Comparison of ENCODE assay signal across 8 cellular contexts in genomic region chr10:78029294-78030226, GRCh38. TPM values are rescaled to one million over a fixed set of nuclear protein-coding genes. Genes with fewer than 3 reads are reported as not detected.
DNase-seq lines count a peak whose midpoint lies in the region; ATAC-seq and TF ChIP-seq lines count a peak whose summit lies in the region.

TSS of gene POLR3A (minus strand) at chr10:78029515. CDS start at chr10:78029407, 108 bp downstream.

- peak; percentile 50 for ATAC-seq in GM19372 (IDR thresholded peaks at IDR 0.05; ENCODE audit: low read depth, unreplicated experiment)
- ATAC-seq in HG03558 (IDR thresholded peaks at IDR 0.05; ENCODE audit: extremely low read depth, unreplicated experiment), result peak; percentile 33

- peaks cover 6 to 20% of the 10 kb centered on the region in 2 donors for H3K36me3 ChIP-seq in duodenal mucosa (ENCODE audit: control insufficient read depth in 1 of 2, insufficient read depth in 2 of 2, low read length in 2 of 2)

- H3K9ac ChIP-seq in duodenal mucosa (ENCODE audit: low read depth in 1 of 2, low read length in 2 of 2), result peak within 1 kb of the TSS; percentile 84 to 96

- DNase-seq in CD1c-positive myeloid dendritic cell (ENCODE audit: extremely low spot score), result peak; percentile 96
- peak; percentile 80 for DNase-seq in NCI-H748 treated with DMSO at 0.1 percent for 48 hours (lab: John Stamatoyannopoulos, UW)
- DNase-seq in activated CD4-positive, alpha-beta T cell treated with anti-CD3 and anti-CD28 coated beads, Interleukin-2, amount 50 U/mL, for 48 hours, result peak; percentile 90 to 93
- DNase-seq in lower leg skin (ENCODE audit: low spot score in 2 of 2), result peak; percentile 94 to 99
- DNase-seq in stimulated activated CD4-positive, alpha-beta T cell treated with anti-CD3 and anti-CD28 coated beads, Interleukin-4, amount 100 ng/mL, for 48 hours (ENCODE audit: low read depth in 2 of 2), result peak; percentile 87 to 88

- H3K27me3 ChIP-seq in duodenal mucosa (ENCODE audit: control insufficient read depth in 1 of 2, insufficient read depth in 2 of 2, low read length in 2 of 2), result no peaks in the 10 kb centered on the region

- intact Hi-C loops in lower leg skin (cut with DNase I; ENCODE audit: low total_unique reads), result loop anchor here (2.0 kb wide), 1 partner anchor 183 kb away; no protein-coding TSS in a partner anchor

- TF ChIP-seq CTCF in lower leg skin (IDR thresholded peaks at IDR 0.05), result peak in 1 of 3 donors; percentile 69

- H3K9me3 ChIP-seq in duodenal mucosa (ENCODE audit: control insufficient read depth in 1 of 2, low read length in 2 of 2), result no peaks in the 10 kb centered on the region

- H3K4me3 ChIP-seq in duodenal mucosa (ENCODE audit: low read depth in 1 of 2, low read length in 2 of 2), result peak within 1 kb of the TSS; percentile 94 to 99
- peak within 1 kb of the TSS; percentile 98 for H3K4me3 ChIP-seq in lower leg skin (ENCODE audit: low read depth, poor library complexity, severe bottlenecking)

- peak within 1 kb of the TSS; percentile 13 for H3K27ac ChIP-seq in duodenal mucosa (ENCODE audit: low read depth, low read length)

- no peak for TF ChIP-seq POLR2A in lower leg skin (IDR thresholded peaks at IDR 0.05)

- H3K4me1 ChIP-seq in duodenal mucosa (ENCODE audit: control insufficient read depth in 1 of 2, insufficient read depth in 2 of 2, low read length in 2 of 2), result peaks cover 14 to 17% of the 10 kb centered on the region in 2 donors

- 0 to 1% methylated on average over 35 of the region's 35 CpGs for WGBS in lower leg skin, 2 donors

RNA-seq across cellular contexts. Expression of gene POLR3A, which starts in this region (rescaled TPM):
- 10 to 100 TPM in 3 of 4 donors, 1 to 10 TPM in 1; 8.7 to 11.1 (median 10.9) TPM for total RNA-seq in lower leg skin

Comparison
In these comparisons a context has a peak if more than half of its experiments do, and no peak if none do; other contexts are left out.
1. Peak in every context shown above with its lines: DNase-seq, ATAC-seq, H3K4me3 ChIP-seq and H3K27ac ChIP-seq.